11 cellular contexts compared by ENCODE assay signal in genomic region chr13:42355118-42355840, GRCh38.
DNase-seq lines count a peak whose midpoint lies in the region; ATAC-seq and TF ChIP-seq lines count a peak whose summit lies in the region.
"Had no signal": no experiment of that assay in that cellular context is flagged by ENCODE, and none has a peak within 500 bp of the region (broad histone marks: within the 10 kb centered on the region; RNA-seq: fewer than 3 reads in every experiment).

No MANE protein-coding gene starts in this region.

- intact Hi-C loops in testis (cut with DNase I; ENCODE audit: low total_unique reads) = no loop called here

- H3K27ac ChIP-seq in KOPT-K1 (ENCODE audit: low read depth, low read length, poor library complexity, severe bottlenecking) (peak overlapping the region; percentile 89), brain microvascular endothelial cell (peak overlapping the region; percentile 68), testis (no peak overlapping the region)

- WGBS in testis, 2 donors = 79 to 87% methylated on average over 5 to 7 of the region's 7 CpGs

- peak; percentile 22 to 27 for DNase-seq in activated CD8-positive, alpha-beta memory T cell treated with anti-CD3 and anti-CD28 coated beads for 1 hour (ENCODE audit: extremely low read depth in 1 of 2, low read depth in 1 of 2)
- DNase-seq in brain microvascular endothelial cell (no peak), HT-29 (ENCODE audit: low spot score) (no peak), testis (no peak), SHP77 (lab: John Stamatoyannopoulos, UW) (no peak)
- peak; percentile 27 for DNase-seq in stimulated activated CD8-positive, alpha-beta memory T cell treated with anti-CD3 and anti-CD28 coated beads, Interleukin-4, amount 100 ng/mL, for 24 hours (ENCODE audit: low read depth)
- DNase-seq: cortex of kidney; NK-92 treated with Interleukin-12 subunit alpha and Interleukin-12 subunit beta, amount 100 ng/mL, for 24 hours; spleen had no signal

- ATAC-seq in GM18505 (IDR thresholded peaks at IDR 0.05; ENCODE audit: unreplicated experiment) = no peak

- in situ Hi-C loops in brain microvascular endothelial cell (cut with HindIII; ENCODE audit: low pct_ligation_motif_present, low sequenced_read_pairs) = no loop called here

- TF ChIP-seq CTCF in brain microvascular endothelial cell (IDR thresholded peaks at IDR 0.05; ENCODE audit: low read depth, low read length, missing control alignments) (no peak), testis (IDR thresholded peaks at IDR 0.05) (no peak)

- H3K4me1 ChIP-seq in testis = no peaks in the 10 kb centered on the region

- no peaks in the 10 kb centered on the region for H3K36me3 ChIP-seq in KOPT-K1 (ENCODE audit: insufficient read depth, low read length)
- H3K36me3 ChIP-seq in brain microvascular endothelial cell (replicated peaks) = no peaks in the 10 kb centered on the region
- H3K36me3 ChIP-seq in testis (ENCODE audit: low read depth, missing control alignments) = no peaks in the 10 kb centered on the region
- H3K36me3 ChIP-seq: spleen had no signal

- H3K9me3 ChIP-seq in KOPT-K1 (ENCODE audit: insufficient read depth, low read length, poor library complexity, severe bottlenecking) = no peaks in the 10 kb centered on the region
- H3K9me3 ChIP-seq in testis = no peaks in the 10 kb centered on the region
- H3K9me3 ChIP-seq: spleen had no signal

- TF ChIP-seq POLR2A in testis (IDR thresholded peaks at IDR 0.05) = no peak
- no peak for TF ChIP-seq POLR2A in GM18505 (IDR thresholded peaks at IDR 0.05; ENCODE audit: borderline replicate concordance, extremely low read depth, insufficient read depth, insufficient read length)

- no peaks in the 10 kb centered on the region for H3K27me3 ChIP-seq in brain microvascular endothelial cell (replicated peaks)
- H3K27me3 ChIP-seq in testis = no peaks in the 10 kb centered on the region
- H3K27me3 ChIP-seq: spleen had no signal

- H3K4me3 ChIP-seq in brain microvascular endothelial cell (ENCODE audit: low read depth, low read length) = no peak overlapping the region
- no peak overlapping the region for H3K4me3 ChIP-seq in testis
- H3K4me3 ChIP-seq: spleen had no signal

Comparison
In these comparisons a context has a peak if more than half of its experiments do, and no peak if none do; other contexts are left out.
1. H3K27ac ChIP-seq: peak in KOPT-K1 (single experiment) and brain microvascular endothelial cell (single experiment); none in testis (0 of 2).
2. DNase-seq: peak in activated CD8-positive, alpha-beta memory T cell treated with anti-CD3 and anti-CD28 coated beads for 1 hour (2 of 2) and stimulated activated CD8-positive, alpha-beta memory T cell treated with anti-CD3 and anti-CD28 coated beads, Interleukin-4, amount 100 ng/mL, for 24 hours (single experiment); none in brain microvascular endothelial cell (single experiment), HT-29 (single experiment), testis (single experiment) and SHP77 (0 of 2).